Comparison of ENCODE assay signal across 9 cellular contexts in genomic region chr5:139654875-139655491, GRCh38. TPM values are rescaled to one million over a fixed set of nuclear protein-coding genes. Genes with fewer than 3 reads are reported as not detected.
A peak's percentile ranks its signal among the peaks of the same experiment; 100 is the strongest.
DNase-seq lines count a peak whose midpoint lies in the region; ATAC-seq, FAIRE-seq and TF ChIP-seq lines count a peak whose summit lies in the region.
"Had no signal": no experiment of that assay in that cellular context is flagged by ENCODE, and none has a peak within 500 bp of the region (broad histone marks: within the 10 kb centered on the region; RNA-seq: fewer than 3 reads in every experiment).

No MANE protein-coding gene starts in this region.

- H3K27me3 Mint-ChIP-seq in natural killer cell (ENCODE audit: low read depth in 2 of 2) (no peaks in the 10 kb centered on the region), type B pancreatic cell (no peaks in the 10 kb centered on the region)

- 63% methylated on average over 7 of the region's 13 CpGs; no CpG with 5 or more reads in 1 of the 2 experiments for WGBS in H1 (ENCODE audit: extremely low coverage in 1 of 2, insufficient coverage in 1 of 2, insufficient read length in 1 of 2, insufficient replicate concordance in 2 of 2, low coverage in 1 of 2, low lambda C conversion rate in 2 of 2, missing lambda C conversion rate in 1 of 2), 2 experiments

- H3K4me1 Mint-ChIP-seq in natural killer cell (peaks cover 82 to 96% of the 10 kb centered on the region in 2 donors), type B pancreatic cell (ENCODE audit: unreplicated experiment) (peaks cover 52% of the 10 kb centered on the region)

- H3K27ac Mint-ChIP-seq in natural killer cell (peak overlapping the region; percentile 91 to 94), type B pancreatic cell (peak overlapping the region; percentile 68)

- H4K20me1 ChIP-seq in H1 (replicated peaks in 1 of 2; ENCODE audit: control insufficient read depth in 1 of 2, insufficient read depth in 2 of 2, low read length in 2 of 2), result peaks cover 60 to 64% of the 10 kb centered on the region in 2 experiments

- H3K4me2 ChIP-seq in H1 (ENCODE audit: insufficient read depth in 1 of 2, low read depth in 2 of 2, low read length in 2 of 2), result peak overlapping the region; percentile 7 to 12; a peak in 1 of 4 replicates

- H3K4ac ChIP-seq in H1 (replicated peaks; ENCODE audit: insufficient read length, low read depth, low read length), result no peak overlapping the region

- peaks cover 51% of the 10 kb centered on the region for H3K79me1 ChIP-seq in H1 (ENCODE audit: low read depth, low read length)

- POLR2A ChIA-PET in H1 (lab: Charles Lee; ENCODE audit: partially characterized antibody), result interaction anchor here (0.7 to 14.7 kb wide), 12 partner anchors 9 to 89 kb away, joined by 3 to 212 read pairs (median 3); no protein-coding TSS in a partner anchor

- H3K23ac ChIP-seq in H1 (ENCODE audit: insufficient read length), result no peak overlapping the region

- peak; percentile 17 to 31; a peak in 2 of 4 replicates for TF ChIP-seq RAD21 in H1 (IDR thresholded peaks at IDR 0.05 in 1 of 2, conservative IDR thresholded peaks at IDR 0.05 in 1 of 2; ENCODE audit: low read depth in 2 of 2, low read length in 2 of 2)

- no peak overlapping the region for H2AK5ac ChIP-seq in H1 (ENCODE audit: low read depth, low read length)

- H3K14ac ChIP-seq in H1 (ENCODE audit: insufficient read length), result no peak overlapping the region

- H3K9me3 ChIP-seq in NT2/D1 (ENCODE audit: insufficient read depth, low read length), result no peaks in the 10 kb centered on the region
- H3K9me3 ChIP-seq in H1 (ENCODE audit: insufficient read depth in 2 of 2, low read depth in 1 of 2, low read length in 1 of 2), result no peaks in the 10 kb centered on the region

- H3K27ac ChIP-seq in H1 (ENCODE audit: low read depth, low read length), result no peak overlapping the region

- no peak overlapping the region for H4K8ac ChIP-seq in H1 (ENCODE audit: extremely low read depth, insufficient read depth, low read length)

- no peak for TF ChIP-seq POLR2A in H1 (IDR thresholded peaks at IDR 0.05; ENCODE audit: control extremely low read depth in 1 of 2, low read depth in 2 of 2, low read length in 2 of 2)

- no peak for ATAC-seq in natural killer cell
- ATAC-seq in GM21619 (IDR thresholded peaks at IDR 0.05; ENCODE audit: unreplicated experiment), result no peak
- no peak for ATAC-seq in GM21529 (IDR thresholded peaks at IDR 0.05; ENCODE audit: unreplicated experiment)

- no peak overlapping the region for H2BK120ac ChIP-seq in H1 (replicated peaks; ENCODE audit: low read depth, low read length)

- no peak for TF ChIP-seq CTCF in H1 (IDR thresholded peaks at IDR 0.05; ENCODE audit: control extremely low read depth in 1 of 3, insufficient read depth in 1 of 3, low read depth in 1 of 3, low read length in 3 of 3)
- no peak for TF ChIP-seq CTCF in natural killer cell (IDR thresholded peaks at IDR 0.05)
- TF ChIP-seq CTCF in type B pancreatic cell (conservative IDR thresholded peaks at IDR 0.05), result no peak

- H3K56ac ChIP-seq in H1 (replicated peaks; ENCODE audit: insufficient read length, low read depth, low read length), result no peak overlapping the region

- no peak overlapping the region for H2AFZ ChIP-seq in H1 (ENCODE audit: low read length)

- H2BK12ac ChIP-seq in H1 (ENCODE audit: low read depth, low read length), result 0 out of 2 replicates have a peak overlapping the region, but pooled peaks have one; percentile 60

- DNase-seq in NT2/D1 (ENCODE audit: low read depth, low spot score) (no peak), H1 (ENCODE audit: low read depth in 1 of 2, low spot score in 2 of 2) (no peak), natural killer cell (no peak), type B pancreatic cell (ENCODE audit: extremely low spot score, unreplicated experiment) (no peak), activated gamma-delta T cell treated with Interleukin-2 at 50 U/mL for 16 hours (no peak)
- DNase-seq: activated gamma-delta T cell had no signal

- intact Hi-C loops in natural killer cell (cut with micrococcal nuclease), result no loop called here

- H3K79me2 ChIP-seq in H1 (ENCODE audit: control insufficient read depth in 1 of 2, insufficient read depth in 2 of 2, low read length in 2 of 2), result peaks cover 44 to 97% of the 10 kb centered on the region in 2 experiments

- no peak overlapping the region for H2BK5ac ChIP-seq in H1 (ENCODE audit: low read depth, low read length)

- H3K4me3 Mint-ChIP-seq in natural killer cell, result peak overlapping the region; percentile 88
- peak overlapping the region; percentile 72 for H3K4me3 Mint-ChIP-seq in type B pancreatic cell

- no peak overlapping the region for H2BK20ac ChIP-seq in H1 (ENCODE audit: low read length)

- peaks cover 51% of the 10 kb centered on the region for H3K4me1 ChIP-seq in NT2/D1 (ENCODE audit: insufficient read depth, insufficient read length)
- H3K4me1 ChIP-seq in H1 (replicated peaks in 1 of 4; ENCODE audit: control insufficient read depth in 3 of 4, insufficient read depth in 4 of 4, low read length in 3 of 4), result peaks cover 28 to 75% (median 72%) of the 10 kb centered on the region in 4 experiments

- TF ChIP-seq EP300 in H1 (IDR thresholded peaks at IDR 0.05; ENCODE audit: borderline replicate concordance in 1 of 2, low read depth in 2 of 2, low read length in 2 of 2), result no peak

- H3K9ac ChIP-seq in NT2/D1 (ENCODE audit: insufficient read length, low read depth), result peak overlapping the region; percentile 56
- H3K9ac ChIP-seq in H1 (replicated peaks in 1 of 4; ENCODE audit: extremely low read depth in 1 of 4, low read depth in 3 of 4, low read length in 3 of 4), result no peak overlapping the region

- H4K91ac ChIP-seq in H1 (replicated peaks; ENCODE audit: insufficient read length, low read length), result no peak overlapping the region

- H4K5ac ChIP-seq in H1 (ENCODE audit: insufficient read length, low read depth, low read length), result no peak overlapping the region

- peaks cover 11% of the 10 kb centered on the region for H3K23me2 ChIP-seq in H1 (ENCODE audit: low read depth, low read length)

- H3K9me3 Mint-ChIP-seq in natural killer cell (no peaks in the 10 kb centered on the region), type B pancreatic cell (no peaks in the 10 kb centered on the region)

- H3K4me3 ChIP-seq in NT2/D1 (ENCODE audit: insufficient read length, low read depth), result no peak overlapping the region
- no peak overlapping the region; a peak in 1 of 8 replicates for H3K4me3 ChIP-seq in H1 (ENCODE audit: extremely low read depth in 1 of 4, insufficient read depth in 2 of 4, low read depth in 3 of 4, low read length in 4 of 4)

- H2BK15ac ChIP-seq in H1 (ENCODE audit: low read length), result no peak overlapping the region

- CTCF ChIA-PET in H1 (lab: Charles Lee; ENCODE audit: partially characterized antibody), result interaction anchor here (0.5 to 14.5 kb wide), 19 partner anchors 11 to 1296 kb away, joined by 3 to 224 read pairs (median 5); no protein-coding TSS in a partner anchor

- H3K36me3 Mint-ChIP-seq in natural killer cell, result no peaks in the 10 kb centered on the region
- H3K36me3 Mint-ChIP-seq in type B pancreatic cell, result no peaks in the 10 kb centered on the region

- peaks cover 12% of the 10 kb centered on the region for H3K36me3 ChIP-seq in NT2/D1 (ENCODE audit: insufficient read depth, insufficient read length, low read length)
- no peaks in the 10 kb centered on the region for H3K36me3 ChIP-seq in H1 (ENCODE audit: control insufficient read depth in 2 of 4, insufficient read depth in 4 of 4, low read length in 3 of 4)

- FAIRE-seq in H1 (lab: Jason Lieb, UNC), result no peak
- FAIRE-seq: frontal cortex had no signal

- H3K18ac ChIP-seq in H1 (ENCODE audit: extremely low read depth, low read length), result peak overlapping the region; percentile 33; the same call in 1 of the 2 replicates

- no peaks in the 10 kb centered on the region for H3K27me3 ChIP-seq in NT2/D1 (ENCODE audit: insufficient read depth, insufficient read length)
- H3K27me3 ChIP-seq in H1 (replicated peaks in 1 of 4; ENCODE audit: control insufficient read depth in 3 of 4, extremely low read depth in 1 of 4, insufficient read depth in 3 of 4, low read length in 3 of 4), result no peaks in the 10 kb centered on the region; a peak in 1 of 7 replicates

TF ChIP-seq in H1, 55 proteins besides CTCF, POLR2A, EP300 and RAD21 (continues in another document):
- TF ChIP-seq, protein P1, sequence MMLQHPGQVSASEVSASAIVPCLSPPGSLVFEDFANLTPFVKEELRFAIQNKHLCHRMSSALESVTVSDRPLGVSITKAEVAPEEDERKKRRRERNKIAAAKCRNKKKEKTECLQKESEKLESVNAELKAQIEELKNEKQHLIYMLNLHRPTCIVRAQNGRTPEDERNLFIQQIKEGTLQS (IDR thresholded peaks at IDR 0.05; ENCODE audit: insufficient read depth, low read depth, low read length), result no peak
- TF ChIP-seq TEAD4 (IDR thresholded peaks at IDR 0.05; ENCODE audit: low read depth, low read length), result no peak
- no peak for TF ChIP-seq EZH2 (IDR thresholded peaks at IDR 0.05; ENCODE audit: low read depth, low read length, severe bottlenecking)

RNA-seq across cellular contexts. Expression of gene CXXC5, which starts 6.8 kb away (rescaled TPM):
- 74.0 and 78.3 TPM in 2 replicates for total RNA-seq in H1 (2021; fragmentation: NEBNext Ultra II Directional; extraction: Animal tissue kit (Norgen Biotek cat#: 25700))
- polyA plus RNA-seq in H1 (2011; rRNA removed), result 61.4 and 83.5 TPM in 2 replicates
- 68.8 TPM for polyA plus RNA-seq in H1 (2011; cell fraction: cytosol; rRNA removed)
- polyA plus RNA-seq in H1 (2011; cell fraction: nucleus; rRNA removed), result 52.7 TPM
- 35.6 to 47.4 TPM (median 43.3 TPM) in 4 replicates for polyA plus RNA-seq in H1 (2012, experiment 1 of 2)
- 56.6 TPM for polyA plus RNA-seq in H1 (2012, experiment 2 of 2)
- polyA plus RNA-seq in H1 (2013, experiment 1 of 2), result 62.3 TPM
- 67.3 TPM for polyA plus RNA-seq in H1 (2013, experiment 2 of 2)
- 25.6 and 39.8 TPM in 2 replicates for polyA minus RNA-seq in H1 (2011; rRNA and poly(A)+ RNA removed)
- polyA minus RNA-seq in H1 (2011; cell fraction: cytosol; rRNA and poly(A)+ RNA removed), result 50.7 TPM
- polyA minus RNA-seq in H1 (2011; cell fraction: nucleus; rRNA and poly(A)+ RNA removed), result 39.2 TPM
- total RNA-seq in natural killer cell, result 100 to 1,000 TPM in 1 of 3 donors, 10 to 100 TPM in 2; 75.6 to 124 (median 84.8) TPM
- 46.7 and 58.6 TPM in 2 replicates for total RNA-seq in type B pancreatic cell (ENCODE audit: low replicate concordance)
